ENCODE assay signal across 7 cellular contexts in the genomic region with DNA sequence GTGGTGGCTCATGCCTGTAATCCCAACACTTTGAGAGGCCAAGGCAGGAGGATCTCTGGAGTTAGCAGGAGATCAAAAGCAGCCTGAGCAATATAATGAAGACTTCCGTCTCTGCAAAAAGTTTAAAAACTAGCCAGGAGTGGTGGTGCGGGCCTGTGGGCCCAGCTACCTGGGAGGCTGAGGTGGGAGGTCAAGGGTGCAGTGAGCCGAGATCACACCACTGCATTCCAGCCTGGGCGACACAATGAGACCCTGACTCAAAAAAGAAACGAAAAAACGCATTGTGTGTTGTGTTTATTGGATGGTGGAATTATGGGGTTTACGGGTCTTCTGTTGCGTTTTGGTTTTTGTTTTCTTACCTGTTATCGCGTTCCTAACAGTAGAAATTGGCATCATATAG. TPM values are rescaled to one million over a fixed set of nuclear protein-coding genes. Genes with fewer than 3 reads are reported as not detected.
DNase-seq lines count a peak whose midpoint lies in the region; ATAC-seq, FAIRE-seq and TF ChIP-seq lines count a peak whose summit lies in the region.

No MANE protein-coding gene starts in this region.

- FAIRE-seq in HTR-8/SVneo (lab: Jason Lieb, UNC), result no peak

- no peaks in the 10 kb centered on the region for H3K9me3 Mint-ChIP-seq in activated T-cell treated with anti-CD3 and anti-CD28 coated beads, Interleukin-2, amount 50 U/mL, for 4 hours

- H3K4me3 Mint-ChIP-seq in activated T-cell treated with anti-CD3 and anti-CD28 coated beads, Interleukin-2, amount 50 U/mL, for 4 hours, result peak overlapping the region; percentile 98

- H3K27me3 Mint-ChIP-seq in activated T-cell treated with anti-CD3 and anti-CD28 coated beads, Interleukin-2, amount 50 U/mL, for 4 hours (ENCODE audit: low read depth), result no peaks in the 10 kb centered on the region

- no peak for DNase-seq in HFF-Myc (ENCODE audit: extremely low read depth, low read depth)
- no peak for DNase-seq in activated T-cell treated with anti-CD3 and anti-CD28 coated beads, Interleukin-2, amount 50 U/mL, for 4 hours
- DNase-seq in spleen, result no peak
- DNase-seq in HTR-8/SVneo (ENCODE audit: insufficient read length, low spot score), result no peak
- no peak for DNase-seq in ecto neural progenitor cell (ENCODE audit: low spot score)

- peaks cover 32% of the 10 kb centered on the region for H3K4me1 Mint-ChIP-seq in activated T-cell treated with anti-CD3 and anti-CD28 coated beads, Interleukin-2, amount 50 U/mL, for 4 hours (ENCODE audit: low read depth)

- peaks cover 14 to 52% (median 30%) of the 10 kb centered on the region in 6 donors for H3K4me1 ChIP-seq in spleen

- no peak for TF ChIP-seq POLR2A in spleen (IDR thresholded peaks at IDR 0.05)

- peaks cover 6% of the 10 kb centered on the region for H3K36me3 Mint-ChIP-seq in activated T-cell treated with anti-CD3 and anti-CD28 coated beads, Interleukin-2, amount 50 U/mL, for 4 hours (ENCODE audit: insufficient read depth)

- 86 to 92% (median 89%) methylated on average over 10 of the region's 10 CpGs for WGBS in spleen, 5 donors

- H3K27ac ChIP-seq in spleen, result peak overlapping the region in 7 of 8 donors; percentile 85 to 97 (median 94)

- no peaks in the 10 kb centered on the region for H3K27me3 ChIP-seq in spleen (replicated peaks in 1 of 7)

- TF ChIP-seq CTCF in HFF-Myc (IDR thresholded peaks at IDR 0.05; ENCODE audit: low read depth, low read length, missing control alignments) (no peak), spleen (IDR thresholded peaks at IDR 0.05 in 8 of 11, conservative IDR thresholded peaks at IDR 0.05 in 3 of 11) (no peak)

- ATAC-seq in activated T-cell treated with anti-CD3 and anti-CD28 coated beads, Interleukin-2, amount 50 U/mL, for 4 hours, result no peak
- ATAC-seq in HG03108 (IDR thresholded peaks at IDR 0.05; ENCODE audit: unreplicated experiment), result no peak

- intact Hi-C loops in spleen (cut with DNase I; ENCODE audit: low total_unique reads), result loop anchor here (5.0 kb wide), 1 partner anchor 49 kb away; a partner anchor contains a TSS

- H3K36me3 ChIP-seq in spleen, result peaks cover 0 to 21% (median 2%) of the 10 kb centered on the region in 6 donors

- peak overlapping the region; percentile 82 for H3K4me3 ChIP-seq in HFF-Myc (replicated peaks; ENCODE audit: low read depth, low read length)
- H3K4me3 ChIP-seq in iPS-11a (ENCODE audit: low read depth, low read length), result peak overlapping the region; percentile 24
- peak overlapping the region; percentile 53 to 87 (median 76) for H3K4me3 ChIP-seq in spleen

- H3K9me3 ChIP-seq in spleen, result no peaks in the 10 kb centered on the region

RNA-seq across cellular contexts. Expression of a gene that starts 0.9 kb away (rescaled TPM):
- total RNA-seq in activated T-cell treated with anti-CD3 and anti-CD28 coated beads, Interleukin-2, amount 50 U/mL, for 4 hours, result 10 to 100 TPM; 77.5 to 86.6 (median 78.7) TPM
- total RNA-seq in spleen, result 10 to 100 TPM; 26.1 to 33.7 (median 29.7) TPM
- 10 to 100 TPM; 13.3 to 21.1 (median 14.3) TPM for polyA plus RNA-seq in spleen

RNA-seq across cellular contexts. Expression of a gene that starts 46.9 kb away (rescaled TPM):
- 10 to 100 TPM; 19.7 to 24.4 (median 21.8) TPM for total RNA-seq in activated T-cell treated with anti-CD3 and anti-CD28 coated beads, Interleukin-2, amount 50 U/mL, for 4 hours
- 10 to 100 TPM; 22.3 to 35.3 (median 28.6) TPM for total RNA-seq in spleen
- polyA plus RNA-seq in spleen, result 10 to 100 TPM; 17.5 to 21.1 (median 18.7) TPM

RNA-seq across cellular contexts. Expression of a gene that starts 56.5 kb away (rescaled TPM):
- total RNA-seq in activated T-cell treated with anti-CD3 and anti-CD28 coated beads, Interleukin-2, amount 50 U/mL, for 4 hours, result 100 to 1,000 TPM; 130 to 168 (median 139) TPM
- 10 to 100 TPM; 45.3 to 80.9 (median 52.8) TPM for total RNA-seq in spleen
- 10 to 100 TPM; 15.4 to 27.1 (median 20.4) TPM for polyA plus RNA-seq in spleen

Comparison
In these comparisons a context has a peak if more than half of its experiments do, and no peak if none do; other contexts are left out.
1. H3K4me3 ChIP-seq: peak in every context shown above with its lines; median percentile 82 in HFF-Myc; 76 in spleen; 24 in iPS-11a.